Comparison of ENCODE assay signal across 9 cellular contexts in the genomic region with DNA sequence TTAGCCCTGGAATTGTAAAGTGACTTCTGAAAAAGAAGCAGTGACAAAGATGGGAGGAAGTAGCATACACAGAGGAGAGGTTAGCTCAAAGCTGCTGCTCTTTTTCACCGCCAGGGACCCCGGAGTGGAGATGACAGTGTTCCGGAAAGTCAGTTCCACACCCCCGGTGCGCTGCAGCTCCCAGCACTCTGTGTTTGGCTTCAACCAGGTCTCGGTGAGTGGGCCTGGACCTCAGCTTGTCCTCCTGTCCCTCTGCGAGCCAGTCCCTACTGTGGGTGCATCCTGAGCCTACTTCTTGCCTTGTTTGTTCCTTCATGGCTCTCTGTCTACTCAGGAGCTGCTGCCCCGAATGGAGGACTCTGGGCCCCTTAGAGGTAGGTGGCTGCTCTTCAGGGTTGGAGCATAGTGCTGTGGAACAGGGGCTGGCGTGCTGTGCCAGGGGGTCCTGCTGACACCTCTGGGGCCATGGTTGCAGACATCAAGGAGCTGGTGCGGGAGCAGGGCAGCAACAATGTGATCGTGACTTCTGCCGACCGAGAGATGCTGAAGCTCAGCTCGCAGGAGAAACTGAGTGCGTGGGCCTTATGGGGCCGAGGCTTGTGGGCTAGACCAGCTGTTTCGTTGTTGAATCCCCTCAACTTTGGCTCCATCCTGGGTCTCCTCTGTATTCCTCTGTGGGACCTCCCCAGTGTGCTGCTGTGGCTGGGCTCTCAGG. TPM values are rescaled to one million over a fixed set of nuclear protein-coding genes. Genes with fewer than 3 reads are reported as not detected.
DNase-seq lines count a peak whose midpoint lies in the region; ATAC-seq and TF ChIP-seq lines count a peak whose summit lies in the region.
"Had no signal": no experiment of that assay in that cellular context is flagged by ENCODE, and none has a peak within 500 bp of the region (broad histone marks: within the 10 kb centered on the region; RNA-seq: fewer than 3 reads in every experiment).

No MANE protein-coding gene starts in this region.

- H3K27ac ChIP-seq in CD4-positive, alpha-beta memory T cell (ENCODE audit: low read depth, low read length) = peak overlapping the region; percentile 96
- no peak overlapping the region for H3K27ac ChIP-seq in KMS-11
- H3K27ac ChIP-seq: parathyroid adenoma had no signal

- peak overlapping the region; percentile 92 to 97 (median 95) for H3K4me3 Mint-ChIP-seq in CD4-positive, alpha-beta memory T cell
- peak overlapping the region; percentile 89 to 98 (median 93) for H3K4me3 Mint-ChIP-seq in brain
- H3K4me3 Mint-ChIP-seq in nephron = peak overlapping the region; percentile 90 to 97 (median 95)

- no peaks in the 10 kb centered on the region for H3K9me3 Mint-ChIP-seq in CD4-positive, alpha-beta memory T cell
- H3K9me3 Mint-ChIP-seq in brain = peaks cover 0 to 8% (median 0%) of the 10 kb centered on the region in 5 experiments
- H3K9me3 Mint-ChIP-seq in nephron = no peaks in the 10 kb centered on the region

- intact Hi-C loops in CD4-positive, alpha-beta memory T cell (cut with micrococcal nuclease) = loop anchor here (5.0 kb wide), 1 partner anchor 95 kb away; the partner anchor contains the start of gene KAT5

- H3K27me3 ChIP-seq in CD4-positive, alpha-beta memory T cell (ENCODE audit: insufficient read depth, low read length) = no peaks in the 10 kb centered on the region
- H3K27me3 ChIP-seq in KMS-11 (ENCODE audit: insufficient read depth, low read depth) = no peaks in the 10 kb centered on the region

- peaks cover 10 to 47% of the 10 kb centered on the region in 2 donors for H3K36me3 Mint-ChIP-seq in CD4-positive, alpha-beta memory T cell
- H3K36me3 Mint-ChIP-seq in brain = peaks cover 5% of the 10 kb centered on the region
- H3K36me3 Mint-ChIP-seq in nephron (ENCODE audit: low read depth) = peaks cover 14% of the 10 kb centered on the region

- no peak overlapping the region for H2AFZ ChIP-seq in KMS-11 (ENCODE audit: low read depth)
- H2AFZ ChIP-seq: parathyroid adenoma had no signal

- TF ChIP-seq CTCF in KMS-11 (conservative IDR thresholded peaks at IDR 0.05; ENCODE audit: low read depth, low read length) = no peak
- TF ChIP-seq CTCF in brain (conservative IDR thresholded peaks at IDR 0.05) = no peak
- TF ChIP-seq CTCF in nephron (IDR thresholded peaks at IDR 0.05; ENCODE audit: unreplicated experiment in 3 of 3) = no peak

- peaks cover 49% of the 10 kb centered on the region for H3K36me3 ChIP-seq in CD4-positive, alpha-beta memory T cell (ENCODE audit: insufficient read depth, low read length)
- H3K36me3 ChIP-seq in KMS-11 (ENCODE audit: insufficient read depth) = no peaks in the 10 kb centered on the region

- peaks cover 15 to 46% (median 31%) of the 10 kb centered on the region in 4 donors for H3K4me1 Mint-ChIP-seq in CD4-positive, alpha-beta memory T cell
- H3K4me1 Mint-ChIP-seq in brain (peaks cover 29% of the 10 kb centered on the region), nephron (peaks cover 16% of the 10 kb centered on the region)

- no peaks in the 10 kb centered on the region for H3K27me3 Mint-ChIP-seq in CD4-positive, alpha-beta memory T cell
- H3K27me3 Mint-ChIP-seq in brain (peaks cover 4% of the 10 kb centered on the region), nephron (ENCODE audit: low read depth) (no peaks in the 10 kb centered on the region)

- H3K4me2 ChIP-seq in KMS-11 = peak overlapping the region; percentile 97; the same call in 1 of the 2 replicates

- POLR2A ChIA-PET in CD4-positive, alpha-beta memory T cell (lab: Charles Lee; ENCODE audit: partially characterized antibody) = interaction anchor here (0.6 to 8.1 kb wide), 9 partner anchors 8 to 242 kb away, joined by 3 to 113 read pairs (median 10); partner anchors contain the start of genes CFL1, KAT5, MUS81 and RELA

- H3K9ac ChIP-seq in KMS-11 = no peak overlapping the region
- H3K9ac ChIP-seq: parathyroid adenoma had no signal

- ATAC-seq in HG03139 (IDR thresholded peaks at IDR 0.05; ENCODE audit: unreplicated experiment) (no peak), HG03565 (IDR thresholded peaks at IDR 0.05; ENCODE audit: unreplicated experiment) (no peak), HG03432 (IDR thresholded peaks at IDR 0.05; ENCODE audit: unreplicated experiment) (no peak)

- DNase-seq in CD4-positive, alpha-beta memory T cell = no peak
- no peak for DNase-seq in NCI-H1417 (lab: John Stamatoyannopoulos, UW)

- H3K4me3 ChIP-seq in CD4-positive, alpha-beta memory T cell (ENCODE audit: low read length in 2 of 2) = peak overlapping the region; percentile 44 to 57
- H3K4me3 ChIP-seq in KMS-11 (IDR thresholded peaks at IDR 0.05; ENCODE audit: insufficient read depth, low read depth, low read length) = no peak overlapping the region

- CTCF ChIA-PET in CD4-positive, alpha-beta memory T cell (lab: Charles Lee; ENCODE audit: partially characterized antibody) = interaction anchor here (1.2 to 1.3 kb wide), 2 partner anchors 9 to 29 kb away, joined by 3 to 4 read pairs; no protein-coding TSS in a partner anchor

- no peaks in the 10 kb centered on the region for H3K9me3 ChIP-seq in CD4-positive, alpha-beta memory T cell (ENCODE audit: control insufficient read depth in 1 of 2, low read length in 2 of 2)

- peaks cover 27% of the 10 kb centered on the region for H3K4me1 ChIP-seq in CD4-positive, alpha-beta memory T cell (ENCODE audit: insufficient read depth, low read length)
- H3K4me1 ChIP-seq in KMS-11 (ENCODE audit: low read depth, poor library complexity, severe bottlenecking) = peaks cover 28% of the 10 kb centered on the region

- peak overlapping the region; percentile 79 to 98 (median 94) for H3K27ac Mint-ChIP-seq in CD4-positive, alpha-beta memory T cell
- H3K27ac Mint-ChIP-seq in brain = peak overlapping the region in 3 of 5 experiments; percentile 82 to 96 (median 95)
- no peak overlapping the region for H3K27ac Mint-ChIP-seq in nephron

- no peaks in the 10 kb centered on the region for H4K20me1 ChIP-seq in KMS-11 (ENCODE audit: insufficient read depth)

- peaks cover 36% of the 10 kb centered on the region for H3K79me2 ChIP-seq in KMS-11 (ENCODE audit: insufficient read depth, low read depth)
- H3K79me2 ChIP-seq: parathyroid adenoma had no signal

RNA-seq across cellular contexts. Expression of gene PCNX3, which starts 1.7 kb away (rescaled TPM):
- total RNA-seq in CD4-positive, alpha-beta memory T cell = 10 to 100 TPM; 63.3 to 66.3 TPM
- 1 to 10 TPM in 1 of 2 donors, under 1 TPM in 1; 0.41 to 6.3 TPM for polyA plus RNA-seq in CD4-positive, alpha-beta memory T cell
- 29.6 TPM for polyA plus RNA-seq in brain (ENCODE audit: insufficient read depth, low read depth, low replicate concordance)

RNA-seq across cellular contexts. Expression of gene MAP3K11, which starts 3.3 kb away (rescaled TPM):
- 10 to 100 TPM; 92.0 to 93.6 TPM for total RNA-seq in CD4-positive, alpha-beta memory T cell
- 10 to 100 TPM in 1 of 2 donors, 1 to 10 TPM in 1; 6.3 to 24.1 TPM for polyA plus RNA-seq in CD4-positive, alpha-beta memory T cell
- polyA plus RNA-seq in brain (ENCODE audit: insufficient read depth, low read depth, low replicate concordance) = 79.2 TPM

RNA-seq across cellular contexts. Expression of gene SIPA1, which starts 20.6 kb away (rescaled TPM):
- total RNA-seq in CD4-positive, alpha-beta memory T cell = 100 to 1,000 TPM; 150 to 169 TPM
- 100 to 1,000 TPM in 1 of 2 donors, 10 to 100 TPM in 1; 50.1 to 204 TPM for polyA plus RNA-seq in CD4-positive, alpha-beta memory T cell
- polyA plus RNA-seq in brain (ENCODE audit: insufficient read depth, low read depth, low replicate concordance) = 33.7 TPM

RNA-seq across cellular contexts. Expression of gene KCNK7, which starts 21.7 kb away (rescaled TPM):
- total RNA-seq in CD4-positive, alpha-beta memory T cell = 1 to 10 TPM; 1.6 to 2.7 TPM
- 1 to 10 TPM in 1 of 2 donors, not detected in 1; 1.2 TPM for polyA plus RNA-seq in CD4-positive, alpha-beta memory T cell
- polyA plus RNA-seq in brain (ENCODE audit: insufficient read depth, low read depth, low replicate concordance) = 0.68 TPM

RNA-seq across cellular contexts. Expression of gene EHBP1L1, which starts 41.4 kb away (rescaled TPM):
- total RNA-seq in CD4-positive, alpha-beta memory T cell = 100 to 1,000 TPM; 151 to 154 TPM
- 10 to 100 TPM in 1 of 2 donors, 1 to 10 TPM in 1; 8.9 to 25.2 TPM for polyA plus RNA-seq in CD4-positive, alpha-beta memory T cell
- 8.2 TPM for polyA plus RNA-seq in brain (ENCODE audit: insufficient read depth, low read depth, low replicate concordance)

Comparison
In these comparisons a context has a peak if more than half of its experiments do, and no peak if none do; other contexts are left out.
1. H3K27ac Mint-ChIP-seq: peak in CD4-positive, alpha-beta memory T cell (7 of 7) and brain (3 of 5); none in nephron (0 of 3).
2. Peak in every context shown above with its lines, with median percentiles within 50 percentile points of each other: H3K4me3 Mint-ChIP-seq.